In the genomic region with DNA sequence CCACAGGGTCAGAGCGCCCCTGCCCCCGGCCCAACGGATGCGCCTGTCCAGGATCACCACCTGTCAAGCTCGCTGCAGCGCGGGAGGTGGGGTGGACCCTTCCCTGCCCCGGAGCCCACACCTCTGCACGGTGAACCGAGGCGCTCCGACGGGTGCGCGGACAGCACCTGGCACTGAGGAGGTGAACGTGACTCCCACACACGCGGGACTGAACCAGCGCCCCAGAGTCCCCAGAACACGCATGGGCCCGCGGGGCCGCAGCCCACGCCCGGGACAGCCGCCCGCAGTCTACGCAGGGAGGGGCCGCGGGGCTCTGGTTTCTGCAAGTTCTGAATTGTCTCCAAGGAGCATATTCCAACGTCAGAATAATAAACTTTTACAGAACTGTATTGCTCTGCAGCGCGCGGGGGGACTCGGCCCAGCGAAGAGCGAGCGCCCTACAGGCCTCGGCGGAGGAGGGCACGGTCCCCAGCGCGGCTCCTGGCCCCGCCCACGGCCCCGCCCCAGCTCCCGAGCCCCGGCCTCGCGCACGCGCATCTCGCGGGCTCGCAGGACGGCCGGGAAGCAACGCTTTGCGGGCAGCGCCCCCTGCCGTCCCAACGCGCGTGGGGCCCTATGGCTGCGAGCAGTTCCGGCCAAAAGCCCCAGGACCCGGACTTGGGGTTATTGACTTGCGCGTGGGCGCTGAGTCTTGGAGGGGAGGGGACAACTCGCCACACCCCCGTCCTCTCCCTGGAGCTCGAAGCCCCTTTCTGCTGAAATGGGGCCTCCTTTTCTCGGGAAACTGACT, we compare ENCODE assay signal across 8 cellular contexts. TPM values are rescaled to one million over a fixed set of nuclear protein-coding genes. Genes with fewer than 3 reads are reported as not detected.
DNase-seq lines count a peak whose midpoint lies in the region; ATAC-seq and TF ChIP-seq lines count a peak whose summit lies in the region.

No MANE protein-coding gene starts in this region.

- DNase-seq in AG04450 (ENCODE audit: low read depth, low spot score) (peak; percentile 53), NCI-H345 (lab: John Stamatoyannopoulos, UW) (peak; percentile 82), dedifferentiated amniotic fluid mesenchymal stem cell (ENCODE audit: extremely low spot score) (peak; percentile 74), left lung (peak; percentile 92 to 99)
- DNase-seq in activated CD4-positive, alpha-beta T cell treated with anti-CD3 and anti-CD28 coated beads, Interleukin-2, amount 50 U/mL, for 24 hours (ENCODE audit: low read depth in 1 of 2, low spot score in 1 of 2), result peak; percentile 85 to 87
- peak; percentile 93 to 96 for DNase-seq in stimulated activated CD4-positive, alpha-beta T cell treated with anti-CD3 and anti-CD28 coated beads, Interleukin-1b, Interleukin-23, amount 100 ng/mL, for 4 hours (ENCODE audit: low read depth in 2 of 2)

- no peaks in the 10 kb centered on the region for H3K36me3 ChIP-seq in left lung

- ATAC-seq in GM18858 (IDR thresholded peaks at IDR 0.05; ENCODE audit: unreplicated experiment) (peak; percentile 78), HG03095 (IDR thresholded peaks at IDR 0.05; ENCODE audit: unreplicated experiment) (peak; percentile 88), left lung (peak; percentile 100)

- H3K4me1 ChIP-seq in left lung, result peaks cover 4 to 15% of the 10 kb centered on the region in 2 donors

- TF ChIP-seq CTCF in AG04450 (IDR thresholded peaks at IDR 0.05; ENCODE audit: low read depth, low read length), result peak; percentile 83
- peak; percentile 91 to 98 for TF ChIP-seq CTCF in left lung (IDR thresholded peaks at IDR 0.05)

- H3K4me3 ChIP-seq in AG04450 (ENCODE audit: low read depth, low read length) (peak overlapping the region; percentile 53), left lung (peak overlapping the region; percentile 30 to 49)

- intact Hi-C loops in left lung (cut with DNase I), result loop anchor here in 1 of 2 donors (5.0 kb wide), 1 partner anchor 387 kb away; no protein-coding TSS in a partner anchor

- POLR2A ChIA-PET in AG04450 (lab: Yijun Ruan, JAX), result interaction anchor here (0.6 to 0.9 kb wide), 3 partner anchors 233 to 394 kb away, joined by 3 to 4 read pairs (median 3); no protein-coding TSS in a partner anchor

- H3K27ac ChIP-seq in AG04450 (ENCODE audit: low read depth, low read length) (peak overlapping the region; percentile 21), left lung (peak overlapping the region in 1 of 2 donors; percentile 48)

- peaks cover 2% of the 10 kb centered on the region for H3K27me3 ChIP-seq in AG04450 (ENCODE audit: control insufficient read depth, insufficient read depth, low read length)
- peaks cover 0 to 13% of the 10 kb centered on the region in 2 donors for H3K27me3 ChIP-seq in left lung

- CTCF ChIA-PET in AG04450 (lab: Charles Lee), result interaction anchor here (0.6 to 8.4 kb wide), 78 partner anchors 10 to 1408 kb away, joined by 3 to 319 read pairs (median 4); a partner anchor contains a TSS

- peaks cover 6% of the 10 kb centered on the region; the same call in 1 of the 2 replicates for H3K9me3 ChIP-seq in AG04450 (ENCODE audit: control insufficient read depth, insufficient read depth, low read length)
- H3K9me3 ChIP-seq in left lung, result no peaks in the 10 kb centered on the region

RNA-seq across cellular contexts. Expression of a gene that starts 29.7 kb away (rescaled TPM):
- polyA plus RNA-seq in AG04450 (2011; rRNA removed), result 153 and 182 TPM in 2 replicates
- polyA minus RNA-seq in AG04450 (2011; rRNA and poly(A)+ RNA removed), result 74.4 and 89.8 TPM in 2 replicates
- 10 to 100 TPM; 64.0 to 72.1 TPM for total RNA-seq in left lung
